ENCODE assay signal across 26 cellular contexts in genomic region chr1:212785871-212786270, GRCh38.
"Had no signal": no experiment of that assay in that cellular context is flagged by ENCODE, and none has a peak within 500 bp of the region (broad histone marks: within the 10 kb centered on the region; RNA-seq: fewer than 3 reads in every experiment).

No MANE protein-coding gene starts in this region.

- ATAC-seq: effector memory CD8-positive, alpha-beta T cell; heart right ventricle; left ventricle myocardium superior; lower lobe of right lung; psoas muscle; right cardiac atrium; stimulated activated memory B cell treated with anti-CD40 and anti-IgM and Interleukin-4, amounts not matched to agents 10 μg/mL and 1 μg/mL and 100 μg/mL, for 72 hours had no signal

- H3K27ac Mint-ChIP-seq: immature natural killer cell; nephron; stimulated activated memory B cell treated with anti-CD40 and anti-IgM and Interleukin-4, amounts not matched to agents 10 μg/mL and 1 μg/mL and 100 μg/mL, for 72 hours; stimulated activated naive CD8-positive, alpha-beta T cell treated with anti-CD3 and anti-CD28 coated beads, Interleukin-15, Interleukin-2, amounts not matched to agents 100 ng/mL and 50 ng/mL, for 24 hours had no signal

- H3K27me3 Mint-ChIP-seq: effector memory CD8-positive, alpha-beta T cell; naive B cell; stimulated activated memory B cell treated with anti-CD40 and anti-IgM and Interleukin-4, amounts not matched to agents 10 μg/mL and 1 μg/mL and 100 μg/mL, for 72 hours; stimulated activated naive CD8-positive, alpha-beta T cell treated with anti-CD3 and anti-CD28 coated beads, Interleukin-15, Interleukin-2, amounts not matched to agents 100 ng/mL and 50 ng/mL, for 24 hours had no signal

- FAIRE-seq: endometrium, keratinocyte, urothelium cell line had no signal

- H3K9me3 Mint-ChIP-seq: effector memory CD8-positive, alpha-beta T cell; immature natural killer cell; naive B cell; nephron; stimulated activated memory B cell treated with anti-CD40 and anti-IgM and Interleukin-4, amounts not matched to agents 10 μg/mL and 1 μg/mL and 100 μg/mL, for 72 hours; stimulated activated naive CD8-positive, alpha-beta T cell treated with anti-CD3 and anti-CD28 coated beads, Interleukin-15, Interleukin-2, amounts not matched to agents 100 ng/mL and 50 ng/mL, for 24 hours had no signal

- H3K4me3 Mint-ChIP-seq: effector memory CD8-positive, alpha-beta T cell; immature natural killer cell; naive B cell; nephron; stimulated activated memory B cell treated with anti-CD40 and anti-IgM and Interleukin-4, amounts not matched to agents 10 μg/mL and 1 μg/mL and 100 μg/mL, for 72 hours; stimulated activated naive CD8-positive, alpha-beta T cell treated with anti-CD3 and anti-CD28 coated beads, Interleukin-15, Interleukin-2, amounts not matched to agents 100 ng/mL and 50 ng/mL, for 24 hours had no signal

- DNase-seq: cortex of kidney; effector memory CD8-positive, alpha-beta T cell; erythroblast; esophagus squamous epithelium; foreskin melanocyte; glutamatergic neuron; heart right ventricle; hypothalamus; immature natural killer cell; left ventricle myocardium superior; lower lobe of right lung; naive B cell; occipital lobe; ovary; posterior cingulate gyrus; psoas muscle; right cardiac atrium; spleen; stimulated activated CD4-positive, alpha-beta T cell treated with anti-CD3 and anti-CD28 coated beads, Interleukin-4, amount 100 ng/mL, for 4 hours; upper lobe of left lung had no signal
